ENCODE assay signal across 23 cellular contexts in the genomic region with DNA sequence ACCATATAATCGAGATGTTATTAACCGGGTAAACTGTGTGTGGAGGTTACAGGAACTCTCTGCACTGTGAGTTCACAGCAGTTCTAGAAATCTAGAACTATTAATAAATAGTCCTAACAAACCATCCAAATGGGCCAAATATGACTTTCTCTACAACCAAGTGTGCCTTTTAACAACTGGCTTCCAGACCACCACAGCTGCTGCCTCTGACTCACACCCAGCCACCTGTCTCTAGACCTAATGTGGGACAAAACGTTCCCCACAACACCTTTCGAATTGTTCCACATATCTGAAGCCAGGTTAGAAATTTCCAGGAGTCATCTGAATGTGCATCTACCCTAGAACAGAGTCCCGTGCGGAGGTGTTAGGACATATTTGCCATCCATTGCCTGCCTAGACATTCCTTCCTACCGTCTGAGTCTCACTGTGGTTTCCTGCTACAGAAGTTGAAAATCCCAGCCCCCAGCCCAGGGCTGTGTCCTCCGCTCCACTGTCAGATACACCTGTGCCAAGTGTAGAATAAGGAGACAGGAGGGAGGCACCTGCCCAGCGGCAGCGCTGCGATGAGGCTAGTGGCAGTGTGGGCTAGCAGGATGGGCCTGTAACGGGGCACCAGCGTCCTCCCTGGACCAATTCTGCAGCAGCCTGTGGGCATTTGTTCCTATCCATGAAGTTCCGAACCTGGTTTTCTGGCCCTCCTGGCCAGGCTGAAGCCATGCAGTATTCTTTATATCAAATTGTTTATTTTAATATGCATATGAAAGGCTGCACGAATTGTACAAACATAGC.
"Had no signal": no experiment of that assay in that cellular context is flagged by ENCODE, and none has a peak within 500 bp of the region (broad histone marks: within the 10 kb centered on the region; RNA-seq: fewer than 3 reads in every experiment).

No MANE protein-coding gene starts in this region.

- H3K36me3 Mint-ChIP-seq: activated naive CD4-positive, alpha-beta T cell treated with anti-CD3 and anti-CD28 coated beads, Interleukin-2, amount 10 ng/mL, durations not matched to agents 7 days and 5 days; activated naive CD8-positive, alpha-beta T cell treated with anti-CD3 and anti-CD28 coated beads for 36 hours had no signal

- DNase-seq: activated CD4-positive, alpha-beta memory T cell treated with anti-CD3 and anti-CD28 coated beads, Interleukin-2, amount 10 ng/mL, durations not matched to agents 7 days and 5 days; activated CD4-positive, alpha-beta T cell treated with anti-CD3 and anti-CD28 coated beads for 36 hours; activated CD4-positive, alpha-beta T cell treated with anti-CD3 and anti-CD28 coated beads, Interleukin-2, amount 50 U/mL, for 1 hour; activated CD8-positive, alpha-beta memory T cell treated with anti-CD3 and anti-CD28 coated beads, Interleukin-2, amount 50 U/mL, for 4 hours; activated gamma-delta T cell treated with Interleukin-2 at 50 U/mL for 16 hours; activated naive CD4-positive, alpha-beta T cell treated with anti-CD3 and anti-CD28 coated beads, Interleukin-2, amount 10 ng/mL, durations not matched to agents 7 days and 5 days; activated naive CD8-positive, alpha-beta T cell treated with anti-CD3 and anti-CD28 coated beads for 36 hours; activated T-cell treated with anti-CD3 and anti-CD28 coated beads, Interleukin-2, amount 50 U/mL, for 72 hours; brain microvascular endothelial cell; cerebellar nuclear complex; Kasumi-1; KBM-7; NCI-H1092; NCI-H1930; NCI-H2107; NCI-H2227 treated with DMSO at 0.1 percent for 48 hours; NCI-H446 treated with DMSO at 0.1 percent for 48 hours; NCI-H524 treated with DMSO at 0.1 percent for 48 hours; NCI-H774; SK-N-SH; T-helper 1 cell; WERI-Rb-1 had no signal

- H3K27me3 Mint-ChIP-seq: activated naive CD8-positive, alpha-beta T cell treated with anti-CD3 and anti-CD28 coated beads for 36 hours had no signal

- H3K27ac ChIP-seq: brain microvascular endothelial cell, WERI-Rb-1 had no signal

- ATAC-seq: activated CD4-positive, alpha-beta T cell treated with anti-CD3 and anti-CD28 coated beads for 36 hours; activated T-cell treated with anti-CD3 and anti-CD28 coated beads, Interleukin-2, amount 50 U/mL, for 72 hours had no signal

- H3K27me3 ChIP-seq: brain microvascular endothelial cell had no signal

- H3K27ac Mint-ChIP-seq: activated CD4-positive, alpha-beta memory T cell treated with anti-CD3 and anti-CD28 coated beads, Interleukin-2, amount 10 ng/mL, durations not matched to agents 7 days and 5 days; activated CD4-positive, alpha-beta T cell treated with anti-CD3 and anti-CD28 coated beads for 36 hours; activated naive CD4-positive, alpha-beta T cell treated with anti-CD3 and anti-CD28 coated beads, Interleukin-2, amount 10 ng/mL, durations not matched to agents 7 days and 5 days; activated naive CD8-positive, alpha-beta T cell treated with anti-CD3 and anti-CD28 coated beads for 36 hours; activated T-cell treated with anti-CD3 and anti-CD28 coated beads, Interleukin-2, amount 50 U/mL, for 72 hours; activated T-helper 2 cell treated with anti-CD3 and anti-CD28 coated beads, Interferon-gamma antibody, Interleukin-2, Interleukin-4, amounts not matched to agents 10 μg/mL and 5 μg/mL and 100 μg/mL, durations not matched to agents 14 hours and 24 hours and 36 hours had no signal

- H3K4me3 Mint-ChIP-seq: activated CD4-positive, alpha-beta memory T cell treated with anti-CD3 and anti-CD28 coated beads, Interleukin-2, amount 10 ng/mL, durations not matched to agents 7 days and 5 days; activated CD4-positive, alpha-beta T cell treated with anti-CD3 and anti-CD28 coated beads for 36 hours; activated naive CD4-positive, alpha-beta T cell treated with anti-CD3 and anti-CD28 coated beads, Interleukin-2, amount 10 ng/mL, durations not matched to agents 7 days and 5 days; activated naive CD8-positive, alpha-beta T cell treated with anti-CD3 and anti-CD28 coated beads for 36 hours; activated T-cell treated with anti-CD3 and anti-CD28 coated beads, Interleukin-2, amount 50 U/mL, for 72 hours had no signal

- H3K9me3 Mint-ChIP-seq: activated CD4-positive, alpha-beta memory T cell treated with anti-CD3 and anti-CD28 coated beads, Interleukin-2, amount 10 ng/mL, durations not matched to agents 7 days and 5 days; activated naive CD4-positive, alpha-beta T cell treated with anti-CD3 and anti-CD28 coated beads, Interleukin-2, amount 10 ng/mL, durations not matched to agents 7 days and 5 days; activated naive CD8-positive, alpha-beta T cell treated with anti-CD3 and anti-CD28 coated beads for 36 hours; activated T-cell treated with anti-CD3 and anti-CD28 coated beads, Interleukin-2, amount 50 U/mL, for 72 hours; activated T-helper 2 cell treated with anti-CD3 and anti-CD28 coated beads, Interferon-gamma antibody, Interleukin-2, Interleukin-4, amounts not matched to agents 10 μg/mL and 5 μg/mL and 100 μg/mL, durations not matched to agents 14 hours and 24 hours and 36 hours had no signal

- H3K36me3 ChIP-seq: brain microvascular endothelial cell, WERI-Rb-1 had no signal

- H3K4me1 Mint-ChIP-seq: activated CD4-positive, alpha-beta memory T cell treated with anti-CD3 and anti-CD28 coated beads, Interleukin-2, amount 10 ng/mL, durations not matched to agents 7 days and 5 days; activated CD4-positive, alpha-beta T cell treated with anti-CD3 and anti-CD28 coated beads for 36 hours; activated naive CD4-positive, alpha-beta T cell treated with anti-CD3 and anti-CD28 coated beads, Interleukin-2, amount 10 ng/mL, durations not matched to agents 7 days and 5 days; activated naive CD8-positive, alpha-beta T cell treated with anti-CD3 and anti-CD28 coated beads for 36 hours had no signal

- H3K9me3 ChIP-seq: SK-N-SH had no signal
